ENCODE assay signal across 1 cellular context in the genomic region with DNA sequence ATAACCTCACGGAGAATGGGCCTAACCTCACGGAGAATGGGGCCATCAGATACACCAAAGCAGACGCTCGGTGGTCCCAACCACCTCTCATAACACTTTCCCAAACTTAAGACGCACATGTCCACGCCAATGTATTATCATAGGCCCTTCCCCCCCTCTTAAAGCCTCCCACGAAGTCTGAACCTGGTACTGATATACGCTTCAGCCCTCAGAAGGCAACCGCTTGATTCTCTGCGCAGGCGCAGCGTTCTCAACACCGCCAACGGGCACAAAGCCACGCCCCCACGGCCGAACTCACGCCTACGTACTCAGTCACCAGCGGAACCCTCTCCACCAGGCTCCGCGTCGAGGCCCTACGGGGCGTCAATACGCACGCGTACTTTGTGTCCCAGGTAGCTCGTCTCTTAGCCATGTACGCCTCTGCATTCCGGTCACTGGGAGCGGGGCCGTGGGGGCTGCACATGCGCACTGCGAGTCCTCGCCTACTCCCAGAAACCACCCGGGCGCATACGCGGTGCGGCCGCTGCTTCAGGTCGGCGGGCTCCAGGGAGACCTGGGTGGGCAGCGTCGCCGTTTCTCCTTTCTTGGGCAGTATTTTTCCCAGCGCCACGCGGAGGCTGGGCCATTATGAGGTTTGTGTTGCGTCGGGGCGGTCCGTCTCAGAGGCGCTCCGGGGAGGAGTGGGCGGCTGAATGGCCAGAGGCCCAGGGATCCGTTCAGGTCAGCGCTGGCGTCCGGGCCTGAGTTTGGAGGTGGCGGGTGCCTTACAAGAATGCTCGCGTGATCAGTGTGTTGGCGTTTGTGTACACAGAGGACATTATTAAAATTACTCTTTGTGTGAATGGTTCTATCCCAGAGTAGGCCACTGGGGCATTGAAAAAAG.
TF ChIP-seq lines count a peak whose summit lies in the region.

No MANE protein-coding gene starts in this region.

TF ChIP-seq in H1, 55 proteins besides CTCF, POLR2A, EP300 and RAD21 (continued from another document):
- peak; percentile 89 for TF ChIP-seq TAF7 (optimal IDR thresholded peaks at IDR 0.05; ENCODE audit: borderline replicate concordance, low read depth, low read length)
- TF ChIP-seq CHD1 (IDR thresholded peaks at IDR 0.05; ENCODE audit: low read depth, low read length): no peak
- no peak for TF ChIP-seq CEBPB (IDR thresholded peaks at IDR 0.05; ENCODE audit: low read depth, low read length)
- TF ChIP-seq, protein P1, sequence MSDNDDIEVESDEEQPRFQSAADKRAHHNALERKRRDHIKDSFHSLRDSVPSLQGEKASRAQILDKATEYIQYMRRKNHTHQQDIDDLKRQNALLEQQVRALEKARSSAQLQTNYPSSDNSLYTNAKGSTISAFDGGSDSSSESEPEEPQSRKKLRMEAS (IDR thresholded peaks at IDR 0.05): peak; percentile 89
- 0 out of 2 replicates have a peak, but pooled peaks have one; percentile 31 for TF ChIP-seq TCF12 (IDR thresholded peaks at IDR 0.05; ENCODE audit: low read depth, low read length)
- no peak for TF ChIP-seq MAFK (IDR thresholded peaks at IDR 0.05; ENCODE audit: low read depth, low read length)
- peak; percentile 66 for TF ChIP-seq ASH2L (IDR thresholded peaks at IDR 0.05; ENCODE audit: low read length)
- TF ChIP-seq CHD7 (IDR thresholded peaks at IDR 0.05; ENCODE audit: insufficient replicate concordance, low read length): no peak
- peak; percentile 72 for TF ChIP-seq TEAD4 (IDR thresholded peaks at IDR 0.05; ENCODE audit: low read depth, low read length)
- TF ChIP-seq, protein P2, sequence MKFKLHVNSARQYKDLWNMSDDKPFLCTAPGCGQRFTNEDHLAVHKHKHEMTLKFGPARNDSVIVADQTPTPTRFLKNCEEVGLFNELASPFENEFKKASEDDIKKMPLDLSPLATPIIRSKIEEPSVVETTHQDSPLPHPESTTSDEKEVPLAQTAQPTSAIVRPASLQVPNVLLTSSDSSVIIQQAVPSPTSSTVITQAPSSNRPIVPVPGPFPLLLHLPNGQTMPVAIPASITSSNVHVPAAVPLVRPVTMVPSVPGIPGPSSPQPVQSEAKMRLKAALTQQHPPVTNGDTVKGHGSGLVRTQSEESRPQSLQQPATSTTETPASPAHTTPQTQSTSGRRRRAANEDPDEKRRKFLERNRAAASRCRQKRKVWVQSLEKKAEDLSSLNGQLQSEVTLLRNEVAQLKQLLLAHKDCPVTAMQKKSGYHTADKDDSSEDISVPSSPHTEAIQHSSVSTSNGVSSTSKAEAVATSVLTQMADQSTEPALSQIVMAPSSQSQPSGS (IDR thresholded peaks at IDR 0.05; ENCODE audit: low read length): no peak
- no peak for TF ChIP-seq RNF2 (IDR thresholded peaks at IDR 0.05; ENCODE audit: borderline replicate concordance, low read depth, low read length, missing control alignments, poor library complexity, severe bottlenecking)
- no peak for TF ChIP-seq SP1 (IDR thresholded peaks at IDR 0.05; ENCODE audit: low read depth, low read length)
- no peak for TF ChIP-seq RXRA (IDR thresholded peaks at IDR 0.05; ENCODE audit: insufficient read depth, low read depth, low read length)
- TF ChIP-seq SUZ12 (IDR thresholded peaks at IDR 0.05; ENCODE audit: low read length): no peak
- no peak for TF ChIP-seq SIRT6 (IDR thresholded peaks at IDR 0.05; ENCODE audit: low read length)
- peak; percentile 55; the same call in 1 of the 2 replicates for TF ChIP-seq RBBP5 (IDR thresholded peaks at IDR 0.05; ENCODE audit: borderline replicate concordance, low read depth, low read length)
- TF ChIP-seq NRF1 (IDR thresholded peaks at IDR 0.05; ENCODE audit: low read depth, low read length): peak; percentile 82
- no peak for TF ChIP-seq SRF (IDR thresholded peaks at IDR 0.05; ENCODE audit: low read depth, low read length)
- TF ChIP-seq CREB1 (IDR thresholded peaks at IDR 0.05): peak; percentile 79
- TF ChIP-seq BCL11A (IDR thresholded peaks at IDR 0.05; ENCODE audit: low read depth in 2 of 2, low read length in 2 of 2): no peak
- TF ChIP-seq, protein P3, sequence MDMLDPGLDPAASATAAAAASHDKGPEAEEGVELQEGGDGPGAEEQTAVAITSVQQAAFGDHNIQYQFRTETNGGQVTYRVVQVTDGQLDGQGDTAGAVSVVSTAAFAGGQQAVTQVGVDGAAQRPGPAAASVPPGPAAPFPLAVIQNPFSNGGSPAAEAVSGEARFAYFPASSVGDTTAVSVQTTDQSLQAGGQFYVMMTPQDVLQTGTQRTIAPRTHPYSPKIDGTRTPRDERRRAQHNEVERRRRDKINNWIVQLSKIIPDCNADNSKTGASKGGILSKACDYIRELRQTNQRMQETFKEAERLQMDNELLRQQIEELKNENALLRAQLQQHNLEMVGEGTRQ (IDR thresholded peaks at IDR 0.05; ENCODE audit: low read length): no peak
- TF ChIP-seq JUND (IDR thresholded peaks at IDR 0.05; ENCODE audit: low read length): no peak
- peak; percentile 47; the same call in 1 of the 2 replicates for TF ChIP-seq TBP (IDR thresholded peaks at IDR 0.05; ENCODE audit: low read depth, low read length)
- TF ChIP-seq SAP30 (IDR thresholded peaks at IDR 0.05; ENCODE audit: insufficient read depth, insufficient replicate concordance, low read length): no peak
- TF ChIP-seq GTF2F1 (IDR thresholded peaks at IDR 0.05; ENCODE audit: borderline replicate concordance, low read depth, low read length): 0 out of 2 replicates have a peak, but pooled peaks have one; percentile 17
- TF ChIP-seq CTBP2 (IDR thresholded peaks at IDR 0.05; ENCODE audit: borderline replicate concordance, insufficient read depth, insufficient read length, low read length): no peak
- no peak for TF ChIP-seq ZNF274 (IDR thresholded peaks at IDR 0.05; ENCODE audit: borderline replicate concordance, extremely low read depth, low read length)
- TF ChIP-seq KDM1A (IDR thresholded peaks at IDR 0.05; ENCODE audit: borderline replicate concordance, low read length): no peak
- peak; percentile 3; the same call in 1 of the 2 replicates for TF ChIP-seq CHD2 (IDR thresholded peaks at IDR 0.05; ENCODE audit: low read length)
- TF ChIP-seq YY1 (IDR thresholded peaks at IDR 0.05; ENCODE audit: low read depth, low read length): 0 out of 2 replicates have a peak, but pooled peaks have one; percentile 20
- no peak for TF ChIP-seq EZH2 (IDR thresholded peaks at IDR 0.05; ENCODE audit: low read depth, low read length, severe bottlenecking)
- TF ChIP-seq CBX8 (IDR thresholded peaks at IDR 0.05; ENCODE audit: borderline replicate concordance, low read depth, low read length): no peak
- TF ChIP-seq, protein P4, sequence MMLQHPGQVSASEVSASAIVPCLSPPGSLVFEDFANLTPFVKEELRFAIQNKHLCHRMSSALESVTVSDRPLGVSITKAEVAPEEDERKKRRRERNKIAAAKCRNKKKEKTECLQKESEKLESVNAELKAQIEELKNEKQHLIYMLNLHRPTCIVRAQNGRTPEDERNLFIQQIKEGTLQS (IDR thresholded peaks at IDR 0.05; ENCODE audit: insufficient read depth, low read depth, low read length): no peak
- TF ChIP-seq BRCA1 (IDR thresholded peaks at IDR 0.05; ENCODE audit: low read depth, low read length): no peak
- TF ChIP-seq GABPA (IDR thresholded peaks at IDR 0.05; ENCODE audit: borderline replicate concordance, insufficient read depth, low read length): no peak
- TF ChIP-seq KDM4A (IDR thresholded peaks at IDR 0.05; ENCODE audit: low read depth, low read length, severe bottlenecking): peak; percentile 54
- peak; percentile 2 for TF ChIP-seq NANOG (IDR thresholded peaks at IDR 0.05; ENCODE audit: insufficient read depth, low read depth, low read length, poor library complexity, severe bottlenecking)
- peak in 1 of 2 experiments; percentile 60; a peak in 2 of 4 replicates for TF ChIP-seq SIN3A (conservative IDR thresholded peaks at IDR 0.05 in 1 of 2, IDR thresholded peaks at IDR 0.05 in 1 of 2; ENCODE audit: low read depth in 1 of 2, low read length in 2 of 2)
- no peak for TF ChIP-seq SP2 (IDR thresholded peaks at IDR 0.05; ENCODE audit: low read length)
- TF ChIP-seq HDAC2 (IDR thresholded peaks at IDR 0.05; ENCODE audit: borderline replicate concordance in 1 of 2, low read depth in 2 of 2, low read length in 2 of 2): 0 out of 4 replicates have a peak, but pooled peaks of 1 of the 2 experiments have one; percentile 82
- TF ChIP-seq FOSL1 (IDR thresholded peaks at IDR 0.05; ENCODE audit: insufficient read depth, low read depth, low read length): no peak
- no peak for TF ChIP-seq JUN (IDR thresholded peaks at IDR 0.05; ENCODE audit: low read depth, low read length)
- TF ChIP-seq RFX5 (IDR thresholded peaks at IDR 0.05; ENCODE audit: borderline replicate concordance, low read depth, low read length): no peak
- TF ChIP-seq BACH1 (IDR thresholded peaks at IDR 0.05; ENCODE audit: low read length): peak; percentile 82
- no peak for TF ChIP-seq KDM5A (IDR thresholded peaks at IDR 0.05; ENCODE audit: low read length)
- TF ChIP-seq E2F6 (IDR thresholded peaks at IDR 0.05): peak; percentile 67
- peak; percentile 90 for TF ChIP-seq TAF1 (IDR thresholded peaks at IDR 0.05; ENCODE audit: low read depth, low read length)
- no peak for TF ChIP-seq SIX5 (IDR thresholded peaks at IDR 0.05; ENCODE audit: low read depth, low read length)
- TF ChIP-seq EGR1 (IDR thresholded peaks at IDR 0.05; ENCODE audit: borderline replicate concordance, low read depth, low read length): no peak; the same call in 1 of the 2 replicates
